24 cellular contexts compared by ENCODE assay signal in the genomic region with DNA sequence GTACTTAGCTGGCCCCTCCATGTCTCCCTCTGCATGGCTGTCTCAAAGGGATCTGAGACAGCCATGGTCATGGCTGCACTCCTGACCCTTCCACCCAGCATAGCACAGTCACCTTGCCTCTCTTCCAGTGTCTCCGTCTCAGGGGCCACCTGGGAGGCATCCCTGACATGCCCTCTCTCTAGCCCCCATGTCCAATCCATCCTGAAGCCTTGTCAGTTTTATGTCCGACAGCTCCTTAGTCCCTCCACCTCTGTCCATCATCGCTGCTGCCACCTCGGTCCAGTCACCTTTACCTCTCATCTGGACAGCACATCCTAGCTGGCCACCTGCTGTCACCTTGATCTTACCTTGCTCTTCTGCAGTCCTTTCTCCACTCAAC.
A peak's percentile ranks its signal among the peaks of the same experiment; 100 is the strongest.
DNase-seq lines count a peak whose midpoint lies in the region; TF ChIP-seq lines count a peak whose summit lies in the region.
"Had no signal": no experiment of that assay in that cellular context is flagged by ENCODE, and none has a peak within 500 bp of the region (broad histone marks: within the 10 kb centered on the region; RNA-seq: fewer than 3 reads in every experiment).

No MANE protein-coding gene starts in this region.

- H3K4me3 ChIP-seq in BLaER1 treated with 17β-estradiol and CSF1 and Interleukin-3, amounts not matched to agents 10 nM and 100 nM, result no peak overlapping the region
- H3K4me3 ChIP-seq in Peyer's patch, result no peak overlapping the region
- H3K4me3 ChIP-seq in spleen, result no peak overlapping the region
- H3K4me3 ChIP-seq in mammary epithelial cell (replicated peaks in 1 of 3; ENCODE audit: insufficient read depth in 1 of 3, low read depth in 2 of 3, low read length in 3 of 3), result no peak overlapping the region
- H3K4me3 ChIP-seq: body of pancreas, K562, neural progenitor cell, right lobe of liver, tibial nerve had no signal

- peaks cover 58 to 100% (median 87%) of the 10 kb centered on the region in 10 experiments for H3K4me1 ChIP-seq in BLaER1 treated with 17β-estradiol and CSF1 and Interleukin-3, amounts not matched to agents 10 nM and 100 nM
- H3K4me1 ChIP-seq in Peyer's patch (no peaks in the 10 kb centered on the region), spleen (peaks cover 0 to 15% (median 0%) of the 10 kb centered on the region in 6 donors), mammary epithelial cell (ENCODE audit: insufficient read depth, low read length) (no peaks in the 10 kb centered on the region)
- H3K4me1 ChIP-seq: body of pancreas, right lobe of liver, tibial nerve had no signal

- H3K27ac ChIP-seq in BLaER1 treated with 17β-estradiol and CSF1 and Interleukin-3, amounts not matched to agents 10 nM and 100 nM, result peak overlapping the region; percentile 18 to 94 (median 82); a peak in 21 of 22 replicates
- H3K27ac ChIP-seq in Peyer's patch (no peak overlapping the region), spleen (no peak overlapping the region), mammary epithelial cell (ENCODE audit: insufficient read depth, low read depth, low read length) (no peak overlapping the region)
- H3K27ac ChIP-seq: body of pancreas, neural progenitor cell, right lobe of liver, tibial nerve had no signal

- H3K4me2 ChIP-seq in BLaER1 treated with 17β-estradiol and CSF1 and Interleukin-3, amounts not matched to agents 10 nM and 100 nM, result peak overlapping the region; percentile 36 to 95 (median 82)
- no peak overlapping the region for H3K4me2 ChIP-seq in mammary epithelial cell (ENCODE audit: insufficient read depth, low read depth, low read length)
- H3K4me2 ChIP-seq: neural progenitor cell had no signal

- no TSS peak for BruUV-seq in mammary epithelial cell (replicated peaks; lab: Mats Ljungman, UMichigan)

- no peaks in the 10 kb centered on the region for H3K9me3 ChIP-seq in BLaER1 treated with 17β-estradiol and CSF1 and Interleukin-3, amounts not matched to agents 10 nM and 100 nM (replicated peaks in 1 of 11)
- H3K9me3 ChIP-seq in Peyer's patch, result no peaks in the 10 kb centered on the region
- H3K9me3 ChIP-seq in spleen, result no peaks in the 10 kb centered on the region
- H3K9me3 ChIP-seq in mammary epithelial cell (replicated peaks; ENCODE audit: insufficient read depth, low read length), result no peaks in the 10 kb centered on the region
- H3K9me3 ChIP-seq: body of pancreas, right lobe of liver, tibial nerve had no signal

- H3K9ac ChIP-seq in BLaER1 treated with 17β-estradiol and CSF1 and Interleukin-3, amounts not matched to agents 10 nM and 100 nM, result peak overlapping the region in 7 of 11 experiments; percentile 57 to 83 (median 70); a peak in 13 of 22 replicates
- no peak overlapping the region for H3K9ac ChIP-seq in mammary epithelial cell (ENCODE audit: insufficient read depth, low read length)
- H3K9ac ChIP-seq: neural progenitor cell had no signal

- WGBS in spleen, 5 donors, result 64 to 81% (median 73%) methylated on average over 4 of the region's 4 CpGs
- 90% methylated on average over 4 of the region's 4 CpGs for WGBS in mammary epithelial cell (ENCODE audit: low coverage, missing lambda C conversion rate)

- CTCF ChIA-PET in mammary epithelial cell (lab: Charles Lee; ENCODE audit: low non-redundant PET), result no interaction called here

- TF ChIP-seq POLR2A in Peyer's patch (IDR thresholded peaks at IDR 0.05) (no peak), spleen (IDR thresholded peaks at IDR 0.05) (no peak)

- peak in 2 of 3 donors; percentile 16 to 35 for DNase-seq in Peyer's patch
- DNase-seq in islet precursor cell, result peak; percentile 40
- peak; percentile 40 for DNase-seq in spleen
- no peak for DNase-seq in hepatic stellate cell (ENCODE audit: low spot score)
- no peak for DNase-seq in T-helper 2 cell
- no peak for DNase-seq in mammary epithelial cell
- DNase-seq in NOMO-1 (lab: John Stamatoyannopoulos, UW; ENCODE audit: unreplicated experiment in 2 of 2), result no peak
- DNase-seq: activated naive CD4-positive, alpha-beta T cell treated with Interleukin-2 at 50 U/mL for 16 hours; activated T-cell treated with anti-CD3 and anti-CD28 coated beads, Interleukin-2, amount 50 U/mL, for 24 hours; C1 segment of cervical spinal cord; COR-L47; DMS79; hippocampal formation; left cardiac atrium; NCI-H1048; NCI-H1694; NCI-H446 treated with DMSO at 0.1 percent for 48 hours; NCI-H82 had no signal

- TF ChIP-seq CTCF in Peyer's patch (IDR thresholded peaks at IDR 0.05), result no peak
- TF ChIP-seq CTCF in spleen (IDR thresholded peaks at IDR 0.05 in 8 of 11, conservative IDR thresholded peaks at IDR 0.05 in 3 of 11), result no peak
- no peak for TF ChIP-seq CTCF in mammary epithelial cell (conservative IDR thresholded peaks at IDR 0.05 in 1 of 2, IDR thresholded peaks at IDR 0.05 in 1 of 2; ENCODE audit: extremely low read depth in 1 of 2, insufficient read depth in 1 of 2, low read depth in 1 of 2, low read length in 2 of 2)

- no peaks in the 10 kb centered on the region for H3K27me3 ChIP-seq in BLaER1 treated with 17β-estradiol and CSF1 and Interleukin-3, amounts not matched to agents 10 nM and 100 nM
- H3K27me3 ChIP-seq in Peyer's patch (no peaks in the 10 kb centered on the region), spleen (replicated peaks in 1 of 7) (peaks cover 0 to 10% (median 0%) of the 10 kb centered on the region in 7 donors), mammary epithelial cell (ENCODE audit: insufficient read depth, low read length) (no peaks in the 10 kb centered on the region)
- H3K27me3 ChIP-seq: body of pancreas, neural progenitor cell, right lobe of liver, tibial nerve had no signal

- dilution Hi-C loops in mammary epithelial cell (cut with HindIII; ENCODE audit: low sequenced_read_pairs), result no loop called here

- no peaks in the 10 kb centered on the region for H4K20me1 ChIP-seq in BLaER1 treated with 17β-estradiol and CSF1 and Interleukin-3, amounts not matched to agents 10 nM and 100 nM
- H4K20me1 ChIP-seq in mammary epithelial cell (ENCODE audit: insufficient read depth, low read length), result no peaks in the 10 kb centered on the region

- intact Hi-C loops in spleen (cut with DNase I; ENCODE audit: low total_unique reads) (no loop called here), mammary epithelial cell (cut with micrococcal nuclease) (no loop called here)

- no peaks in the 10 kb centered on the region for H3K79me2 ChIP-seq in mammary epithelial cell (ENCODE audit: insufficient read depth, low read length)

- H3K36me3 ChIP-seq in BLaER1 treated with 17β-estradiol and CSF1 and Interleukin-3, amounts not matched to agents 10 nM and 100 nM, result no peaks in the 10 kb centered on the region
- no peaks in the 10 kb centered on the region for H3K36me3 ChIP-seq in Peyer's patch
- no peaks in the 10 kb centered on the region for H3K36me3 ChIP-seq in spleen
- no peaks in the 10 kb centered on the region for H3K36me3 ChIP-seq in mammary epithelial cell (ENCODE audit: insufficient read depth, low read length)
- H3K36me3 ChIP-seq: neural progenitor cell, right lobe of liver, tibial nerve had no signal

- in situ Hi-C loops in mammary epithelial cell (cut with MboI; ENCODE audit: low sequenced_read_pairs in 2 of 2), result no loop called here

- H2AFZ ChIP-seq in mammary epithelial cell (ENCODE audit: low read depth, low read length), result no peak overlapping the region
- H2AFZ ChIP-seq: neural progenitor cell had no signal

Comparison
In these comparisons a context has a peak if more than half of its experiments do, and no peak if none do; other contexts are left out.
1. H3K27ac ChIP-seq: peak in BLaER1 treated with 17β-estradiol and CSF1 and Interleukin-3, amounts not matched to agents 10 nM and 100 nM (11 of 11); none in Peyer's patch (0 of 4), spleen (0 of 8) and mammary epithelial cell (single experiment).
2. DNase-seq: peak in Peyer's patch (2 of 3), islet precursor cell (single experiment) and spleen (single experiment); none in hepatic stellate cell (single experiment), T-helper 2 cell (0 of 5), mammary epithelial cell (single experiment) and NOMO-1 (0 of 2).